In genomic region chr21:34526236-34526617, GRCh38 we compare ENCODE assay signal across 9 cellular contexts. TPM values are rescaled to one million over a fixed set of nuclear protein-coding genes. Genes with fewer than 3 reads are reported as not detected.
A peak's percentile ranks its signal among the peaks of the same experiment; 100 is the strongest.
DNase-seq lines count a peak whose midpoint lies in the region; ATAC-seq and TF ChIP-seq lines count a peak whose summit lies in the region.
"Had no signal": no experiment of that assay in that cellular context is flagged by ENCODE, and none has a peak within 500 bp of the region (broad histone marks: within the 10 kb centered on the region; RNA-seq: fewer than 3 reads in every experiment).

No MANE protein-coding gene starts in this region.

- H3K9me3 Mint-ChIP-seq in activated naive CD4-positive, alpha-beta T cell treated with anti-CD3 and anti-CD28 coated beads, Interleukin-2, amount 50 U/mL, for 72 hours, result peaks cover 5 to 11% of the 10 kb centered on the region in 2 donors
- H3K9me3 Mint-ChIP-seq in immature natural killer cell, result peaks cover 0 to 3% (median 0%) of the 10 kb centered on the region in 6 donors
- H3K9me3 Mint-ChIP-seq in stimulated activated naive CD8-positive, alpha-beta T cell treated with anti-CD3 and anti-CD28 coated beads, Interleukin-15, amount 100 ng/mL, for 72 hours, result peaks cover 0 to 10% of the 10 kb centered on the region in 2 donors

- ATAC-seq in activated naive CD4-positive, alpha-beta T cell treated with anti-CD3 and anti-CD28 coated beads, Interleukin-2, amount 50 U/mL, for 72 hours, result no peak
- no peak for ATAC-seq in stimulated activated naive CD8-positive, alpha-beta T cell treated with anti-CD3 and anti-CD28 coated beads, Interleukin-15, amount 100 ng/mL, for 72 hours
- ATAC-seq in HG03139 (IDR thresholded peaks at IDR 0.05; ENCODE audit: unreplicated experiment), result no peak

- H3K36me3 Mint-ChIP-seq in activated naive CD4-positive, alpha-beta T cell treated with anti-CD3 and anti-CD28 coated beads, Interleukin-2, amount 50 U/mL, for 72 hours, result peaks cover 11 to 18% of the 10 kb centered on the region in 2 donors
- peaks cover 0 to 14% (median 8%) of the 10 kb centered on the region in 3 donors for H3K36me3 Mint-ChIP-seq in immature natural killer cell

- H3K4me1 Mint-ChIP-seq in immature natural killer cell, result peaks cover 13 to 21% of the 10 kb centered on the region in 2 donors
- peaks cover 44% of the 10 kb centered on the region for H3K4me1 Mint-ChIP-seq in stimulated activated naive CD8-positive, alpha-beta T cell treated with anti-CD3 and anti-CD28 coated beads, Interleukin-15, amount 100 ng/mL, for 72 hours

- DNase-seq in HFF-Myc (ENCODE audit: extremely low read depth, low read depth) (no peak), immature natural killer cell (no peak), MV-4-11 (lab: John Stamatoyannopoulos, UW) (no peak), DMS114 treated with DMSO at 0.1 percent for 48 hours (lab: John Stamatoyannopoulos, UW; ENCODE audit: unreplicated experiment) (no peak), retina (no peak)
- no peak for DNase-seq in activated naive CD4-positive, alpha-beta T cell treated with anti-CD3 and anti-CD28 coated beads, Interleukin-2, amount 50 U/mL, for 72 hours (ENCODE audit: low spot score in 2 of 2)
- no peak for DNase-seq in stimulated activated naive CD8-positive, alpha-beta T cell treated with anti-CD3 and anti-CD28 coated beads, Interleukin-15, amount 100 ng/mL, for 72 hours

- H3K4me3 Mint-ChIP-seq in immature natural killer cell, result peak overlapping the region; percentile 75 to 88 (median 76)
- H3K4me3 Mint-ChIP-seq in stimulated activated naive CD8-positive, alpha-beta T cell treated with anti-CD3 and anti-CD28 coated beads, Interleukin-15, amount 100 ng/mL, for 72 hours, result peak overlapping the region; percentile 58 to 59

- peak overlapping the region; percentile 50 for H3K4me3 ChIP-seq in HFF-Myc (replicated peaks; ENCODE audit: low read depth, low read length)

- peaks cover 0 to 2% (median 0%) of the 10 kb centered on the region in 3 donors for H3K27me3 Mint-ChIP-seq in immature natural killer cell (ENCODE audit: low read depth in 3 of 3)
- no peaks in the 10 kb centered on the region for H3K27me3 Mint-ChIP-seq in stimulated activated naive CD8-positive, alpha-beta T cell treated with anti-CD3 and anti-CD28 coated beads, Interleukin-15, amount 100 ng/mL, for 72 hours

- no peak for TF ChIP-seq CTCF in HFF-Myc (IDR thresholded peaks at IDR 0.05; ENCODE audit: low read depth, low read length, missing control alignments)

- peak overlapping the region; percentile 81 to 88 for H3K27ac Mint-ChIP-seq in activated naive CD4-positive, alpha-beta T cell treated with anti-CD3 and anti-CD28 coated beads, Interleukin-2, amount 50 U/mL, for 72 hours
- peak overlapping the region; percentile 57 to 85 (median 78) for H3K27ac Mint-ChIP-seq in immature natural killer cell
- H3K27ac Mint-ChIP-seq in stimulated activated naive CD8-positive, alpha-beta T cell treated with anti-CD3 and anti-CD28 coated beads, Interleukin-15, amount 100 ng/mL, for 72 hours, result peak overlapping the region; percentile 75 to 90

RNA-seq across cellular contexts. Expression of gene KCNE1, which starts 14.2 kb away (rescaled TPM):
- under 1 TPM in 1 of 2 donors, not detected in 1; 0.27 TPM for total RNA-seq in activated naive CD4-positive, alpha-beta T cell treated with anti-CD3 and anti-CD28 coated beads, Interleukin-2, amount 50 U/mL, for 72 hours
- not detected for polyA plus RNA-seq in immature natural killer cell
- total RNA-seq: SK-MEL-5 had no signal
